Comparison of ENCODE assay signal across 1 cellular context in the genomic region with DNA sequence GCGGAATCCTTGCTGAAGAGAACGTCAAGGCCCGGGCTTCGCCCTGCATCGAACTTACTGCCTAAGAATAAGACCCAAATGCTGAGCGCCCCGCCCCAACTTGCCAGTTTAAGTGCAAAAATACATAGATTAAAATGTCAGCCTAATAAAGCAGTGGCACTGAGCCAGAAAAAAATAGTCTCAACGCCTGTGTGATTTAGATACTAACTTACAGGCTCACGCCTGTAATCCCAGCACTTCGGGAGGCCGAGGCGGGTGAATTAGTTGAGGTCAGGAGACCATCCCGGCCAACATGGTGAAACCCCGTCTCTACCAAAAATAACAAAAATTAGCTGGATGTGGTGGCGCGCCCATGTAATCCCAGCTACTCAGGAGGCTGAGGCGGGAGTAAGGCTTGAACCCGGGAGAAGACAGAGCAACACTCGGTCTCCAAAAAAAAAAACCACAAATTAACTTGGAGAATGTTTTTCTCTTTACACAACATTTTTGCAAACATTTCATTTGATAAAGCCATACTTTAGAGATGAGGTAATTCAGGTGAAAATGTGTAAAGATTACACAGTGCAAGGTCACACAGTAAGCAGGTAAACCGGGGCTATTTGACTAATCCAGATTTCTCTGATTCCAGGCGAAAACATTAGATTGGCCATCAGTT.
A peak's percentile ranks its signal among the peaks of the same experiment; 100 is the strongest.
TF ChIP-seq lines count a peak whose summit lies in the region.

No MANE protein-coding gene starts in this region.

TF ChIP-seq in HepG2, 621 proteins besides CTCF, POLR2A, EP300 and RAD21 (continued from another document and continues in another):
- peak; percentile 25; the same call in 1 of the 2 replicates for TF ChIP-seq JUNB (CRISPR knock-in tag; IDR thresholded peaks at IDR 0.05; ENCODE audit: borderline replicate concordance)
- TF ChIP-seq TBX2 (CRISPR knock-in tag; IDR thresholded peaks at IDR 0.05; ENCODE audit: borderline replicate concordance) = 0 out of 2 replicates have a peak, but pooled peaks have one; percentile 38
- no peak for TF ChIP-seq HOMEZ (CRISPR knock-in tag; IDR thresholded peaks at IDR 0.05; ENCODE audit: low read depth)
- no peak for TF ChIP-seq FOXP1 (IDR thresholded peaks at IDR 0.05)
- peak; percentile 69 for TF ChIP-seq FOXP1 (CRISPR knock-in tag; IDR thresholded peaks at IDR 0.05)
- TF ChIP-seq, protein P1, sequence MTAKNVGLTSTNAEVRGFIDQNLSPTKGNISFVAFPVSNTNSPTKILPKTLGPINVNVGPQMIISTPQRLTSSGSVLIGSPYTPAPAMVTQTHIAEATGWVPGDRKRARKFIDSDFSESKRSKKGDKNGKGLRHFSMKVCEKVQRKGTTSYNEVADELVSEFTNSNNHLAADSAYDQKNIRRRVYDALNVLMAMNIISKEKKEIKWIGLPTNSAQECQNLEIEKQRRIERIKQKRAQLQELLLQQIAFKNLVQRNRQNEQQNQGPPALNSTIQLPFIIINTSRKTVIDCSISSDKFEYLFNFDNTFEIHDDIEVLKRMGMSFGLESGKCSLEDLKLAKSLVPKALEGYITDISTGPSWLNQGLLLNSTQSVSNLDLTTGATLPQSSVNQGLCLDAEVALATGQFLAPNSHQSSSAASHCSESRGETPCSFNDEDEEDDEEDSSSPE (CRISPR knock-in tag; IDR thresholded peaks at IDR 0.05) = no peak
- TF ChIP-seq SP1 (IDR thresholded peaks at IDR 0.05) = no peak
- no peak for TF ChIP-seq SP1 (CRISPR knock-in tag; IDR thresholded peaks at IDR 0.05)
- TF ChIP-seq EED (CRISPR knock-in tag; IDR thresholded peaks at IDR 0.05) = no peak
- TF ChIP-seq RNF2 (conservative IDR thresholded peaks at IDR 0.05; ENCODE audit: low read depth) = 0 out of 2 replicates have a peak, but pooled peaks have one; percentile 3
- TF ChIP-seq HDAC1 (CRISPR knock-in tag; IDR thresholded peaks at IDR 0.05) = 0 out of 2 replicates have a peak, but pooled peaks have one; percentile 24
- TF ChIP-seq ZNF83 (CRISPR knock-in tag; IDR thresholded peaks at IDR 0.05; ENCODE audit: borderline replicate concordance) = 0 out of 2 replicates have a peak, but pooled peaks have one; percentile 13
- TF ChIP-seq ETV5 (CRISPR knock-in tag; IDR thresholded peaks at IDR 0.05; ENCODE audit: borderline replicate concordance) = no peak
- TF ChIP-seq UBTF (CRISPR knock-in tag; IDR thresholded peaks at IDR 0.05) = peak; percentile 49; the same call in 1 of the 2 replicates
- TF ChIP-seq ZNF18 (CRISPR knock-in tag; IDR thresholded peaks at IDR 0.05; ENCODE audit: insufficient replicate concordance) = peak; percentile 31
- TF ChIP-seq JUND (CRISPR knock-in tag; IDR thresholded peaks at IDR 0.05) = peak; percentile 77
- peak; percentile 69 for TF ChIP-seq ARID3A (IDR thresholded peaks at IDR 0.05; ENCODE audit: low read depth, low read length)
- TF ChIP-seq HDAC2 (CRISPR knock-in tag; IDR thresholded peaks at IDR 0.05) = peak; percentile 75
- no peak for TF ChIP-seq ZNF660 (CRISPR knock-in tag; IDR thresholded peaks at IDR 0.05; ENCODE audit: borderline replicate concordance, low read depth)
- TF ChIP-seq, protein P2, sequence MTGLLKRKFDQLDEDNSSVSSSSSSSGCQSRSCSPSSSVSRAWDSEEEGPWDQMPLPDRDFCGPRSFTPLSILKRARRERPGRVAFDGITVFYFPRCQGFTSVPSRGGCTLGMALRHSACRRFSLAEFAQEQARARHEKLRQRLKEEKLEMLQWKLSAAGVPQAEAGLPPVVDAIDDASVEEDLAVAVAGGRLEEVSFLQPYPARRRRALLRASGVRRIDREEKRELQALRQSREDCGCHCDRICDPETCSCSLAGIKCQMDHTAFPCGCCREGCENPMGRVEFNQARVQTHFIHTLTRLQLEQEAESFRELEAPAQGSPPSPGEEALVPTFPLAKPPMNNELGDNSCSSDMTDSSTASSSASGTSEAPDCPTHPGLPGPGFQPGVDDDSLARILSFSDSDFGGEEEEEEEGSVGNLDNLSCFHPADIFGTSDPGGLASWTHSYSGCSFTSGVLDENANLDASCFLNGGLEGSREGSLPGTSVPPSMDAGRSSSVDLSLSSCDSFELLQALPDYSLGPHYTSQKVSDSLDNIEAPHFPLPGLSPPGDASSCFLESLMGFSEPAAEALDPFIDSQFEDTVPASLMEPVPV (CRISPR knock-in tag; IDR thresholded peaks at IDR 0.05) = 0 out of 2 replicates have a peak, but pooled peaks have one; percentile 13
- 0 out of 2 replicates have a peak, but pooled peaks have one; percentile 28 for TF ChIP-seq GATAD2A (CRISPR knock-in tag; IDR thresholded peaks at IDR 0.05)
- TF ChIP-seq, protein P3, sequence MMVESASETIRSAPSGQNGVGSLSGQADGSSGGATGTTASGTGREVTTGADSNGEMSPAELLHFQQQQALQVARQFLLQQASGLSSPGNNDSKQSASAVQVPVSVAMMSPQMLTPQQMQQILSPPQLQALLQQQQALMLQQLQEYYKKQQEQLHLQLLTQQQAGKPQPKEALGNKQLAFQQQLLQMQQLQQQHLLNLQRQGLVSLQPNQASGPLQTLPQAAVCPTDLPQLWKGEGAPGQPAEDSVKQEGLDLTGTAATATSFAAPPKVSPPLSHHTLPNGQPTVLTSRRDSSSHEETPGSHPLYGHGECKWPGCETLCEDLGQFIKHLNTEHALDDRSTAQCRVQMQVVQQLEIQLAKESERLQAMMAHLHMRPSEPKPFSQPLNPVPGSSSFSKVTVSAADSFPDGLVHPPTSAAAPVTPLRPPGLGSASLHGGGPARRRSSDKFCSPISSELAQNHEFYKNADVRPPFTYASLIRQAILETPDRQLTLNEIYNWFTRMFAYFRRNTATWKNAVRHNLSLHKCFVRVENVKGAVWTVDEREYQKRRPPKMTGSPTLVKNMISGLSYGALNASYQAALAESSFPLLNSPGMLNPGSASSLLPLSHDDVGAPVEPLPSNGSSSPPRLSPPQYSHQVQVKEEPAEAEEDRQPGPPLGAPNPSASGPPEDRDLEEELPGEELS (CRISPR knock-in tag; IDR thresholded peaks at IDR 0.05) = peak; percentile 71
- TF ChIP-seq, protein P4, sequence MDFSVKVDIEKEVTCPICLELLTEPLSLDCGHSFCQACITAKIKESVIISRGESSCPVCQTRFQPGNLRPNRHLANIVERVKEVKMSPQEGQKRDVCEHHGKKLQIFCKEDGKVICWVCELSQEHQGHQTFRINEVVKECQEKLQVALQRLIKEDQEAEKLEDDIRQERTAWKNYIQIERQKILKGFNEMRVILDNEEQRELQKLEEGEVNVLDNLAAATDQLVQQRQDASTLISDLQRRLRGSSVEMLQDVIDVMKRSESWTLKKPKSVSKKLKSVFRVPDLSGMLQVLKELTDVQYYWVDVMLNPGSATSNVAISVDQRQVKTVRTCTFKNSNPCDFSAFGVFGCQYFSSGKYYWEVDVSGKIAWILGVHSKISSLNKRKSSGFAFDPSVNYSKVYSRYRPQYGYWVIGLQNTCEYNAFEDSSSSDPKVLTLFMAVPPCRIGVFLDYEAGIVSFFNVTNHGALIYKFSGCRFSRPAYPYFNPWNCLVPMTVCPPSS (IDR thresholded peaks at IDR 0.05) = no peak
- no peak; the same call in 1 of the 2 replicates for TF ChIP-seq NR2F6 (IDR thresholded peaks at IDR 0.05)
- TF ChIP-seq NR2F6 (CRISPR knock-in tag; IDR thresholded peaks at IDR 0.05) = peak; percentile 36; the same call in 1 of the 2 replicates
- TF ChIP-seq ZBTB42 (CRISPR knock-in tag; IDR thresholded peaks at IDR 0.05) = no peak
- 0 out of 2 replicates have a peak, but pooled peaks have one; percentile 17 for TF ChIP-seq ELF3 (CRISPR knock-in tag; IDR thresholded peaks at IDR 0.05)
- peak; percentile 58; the same call in 1 of the 2 replicates for TF ChIP-seq ISL2 (CRISPR knock-in tag; IDR thresholded peaks at IDR 0.05)
- no peak for TF ChIP-seq MTF2 (CRISPR knock-in tag; IDR thresholded peaks at IDR 0.05; ENCODE audit: borderline replicate concordance)
- TF ChIP-seq TBX3 (IDR thresholded peaks at IDR 0.05; ENCODE audit: borderline replicate concordance) = no peak
- no peak for TF ChIP-seq ZNF737 (CRISPR knock-in tag; IDR thresholded peaks at IDR 0.05; ENCODE audit: borderline replicate concordance)
- TF ChIP-seq ZMYM4 (CRISPR knock-in tag; IDR thresholded peaks at IDR 0.05) = 0 out of 2 replicates have a peak, but pooled peaks have one; percentile 24
- TF ChIP-seq TEAD3 (CRISPR knock-in tag; optimal IDR thresholded peaks at IDR 0.05; ENCODE audit: borderline replicate concordance) = peak; percentile 31
- TF ChIP-seq NCOA1 (CRISPR knock-in tag; IDR thresholded peaks at IDR 0.05) = no peak
- TF ChIP-seq, protein P5, sequence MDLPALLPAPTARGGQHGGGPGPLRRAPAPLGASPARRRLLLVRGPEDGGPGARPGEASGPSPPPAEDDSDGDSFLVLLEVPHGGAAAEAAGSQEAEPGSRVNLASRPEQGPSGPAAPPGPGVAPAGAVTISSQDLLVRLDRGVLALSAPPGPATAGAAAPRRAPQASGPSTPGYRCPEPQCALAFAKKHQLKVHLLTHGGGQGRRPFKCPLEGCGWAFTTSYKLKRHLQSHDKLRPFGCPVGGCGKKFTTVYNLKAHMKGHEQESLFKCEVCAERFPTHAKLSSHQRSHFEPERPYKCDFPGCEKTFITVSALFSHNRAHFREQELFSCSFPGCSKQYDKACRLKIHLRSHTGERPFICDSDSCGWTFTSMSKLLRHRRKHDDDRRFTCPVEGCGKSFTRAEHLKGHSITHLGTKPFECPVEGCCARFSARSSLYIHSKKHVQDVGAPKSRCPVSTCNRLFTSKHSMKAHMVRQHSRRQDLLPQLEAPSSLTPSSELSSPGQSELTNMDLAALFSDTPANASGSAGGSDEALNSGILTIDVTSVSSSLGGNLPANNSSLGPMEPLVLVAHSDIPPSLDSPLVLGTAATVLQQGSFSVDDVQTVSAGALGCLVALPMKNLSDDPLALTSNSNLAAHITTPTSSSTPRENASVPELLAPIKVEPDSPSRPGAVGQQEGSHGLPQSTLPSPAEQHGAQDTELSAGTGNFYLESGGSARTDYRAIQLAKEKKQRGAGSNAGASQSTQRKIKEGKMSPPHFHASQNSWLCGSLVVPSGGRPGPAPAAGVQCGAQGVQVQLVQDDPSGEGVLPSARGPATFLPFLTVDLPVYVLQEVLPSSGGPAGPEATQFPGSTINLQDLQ (CRISPR knock-in tag; IDR thresholded peaks at IDR 0.05) = no peak
- peak; percentile 50 for TF ChIP-seq ASH2L (IDR thresholded peaks at IDR 0.05; ENCODE audit: insufficient read length, low read depth, low read length)
